In genomic region chr10:68800196-68800595, GRCh38 we compare ENCODE assay signal across 27 cellular contexts.
"Had no signal": no experiment of that assay in that cellular context is flagged by ENCODE, and none has a peak within 500 bp of the region (broad histone marks: within the 10 kb centered on the region; RNA-seq: fewer than 3 reads in every experiment).

No MANE protein-coding gene starts in this region.

- H3K36me3 ChIP-seq: brain microvascular endothelial cell had no signal

- H3K9ac ChIP-seq: SK-N-SH had no signal

- H3K27me3 ChIP-seq: brain microvascular endothelial cell, cardiac muscle cell had no signal

- H3K36me3 Mint-ChIP-seq: activated naive CD4-positive, alpha-beta T cell treated with anti-CD3 and anti-CD28 coated beads, Interleukin-2, amount 50 U/mL, for 72 hours had no signal

- DNase-seq: activated B cell treated with CpG ODN at 0.5 μM for 24 hours; activated CD4-positive, alpha-beta T cell treated with anti-CD3 and anti-CD28 coated beads for 1 hour; activated CD4-positive, alpha-beta T cell treated with anti-CD3 and anti-CD28 coated beads, Interleukin-2, amount 10 ng/mL, durations not matched to agents 24 days and 14 days; activated CD4-positive, alpha-beta T cell treated with anti-CD3 and anti-CD28 coated beads, Interleukin-2, amount 50 U/mL, for 48 hours; activated CD8-positive, alpha-beta memory T cell treated with anti-CD3 and anti-CD28 coated beads, Interleukin-2, amount 10 ng/mL, durations not matched to agents 7 days and 5 days; activated effector memory CD4-positive, alpha-beta T cell treated with Interleukin-2 at 50 U/mL for 16 hours; activated naive CD4-positive, alpha-beta T cell treated with Interleukin-2 at 50 U/mL for 16 hours; activated T-cell treated with anti-CD3 and anti-CD28 coated beads, Interleukin-2, amount 50 U/mL, for 24 hours; brain microvascular endothelial cell; MM.1S; NCI-H1105; NCI-H1436; NCI-H1694 treated with DMSO at 0.1 percent for 48 hours; NCI-H2029 treated with DMSO at 0.1 percent for 48 hours; NCI-H345; NCI-H510A; NCI-H526 treated with DMSO at 0.1 percent for 48 hours; NK-92 treated with Interleukin-12 subunit alpha and Interleukin-12 subunit beta, amount 100 ng/mL, for 24 hours; OCI-M1; RPMI8226; SK-N-SH; SW 1271 had no signal

- H3K27me3 Mint-ChIP-seq: activated B cell treated with CpG ODN at 0.5 μM for 24 hours; activated CD4-positive, alpha-beta T cell treated with anti-CD3 and anti-CD28 coated beads, Interleukin-2, amount 10 ng/mL, durations not matched to agents 24 days and 14 days; activated CD8-positive, alpha-beta memory T cell treated with anti-CD3 and anti-CD28 coated beads, Interleukin-2, amount 10 ng/mL, durations not matched to agents 7 days and 5 days; activated T-cell treated with anti-CD3 and anti-CD28 coated beads, Interleukin-2, amount 50 U/mL, for 24 hours had no signal

- H3K4me1 Mint-ChIP-seq: activated CD4-positive, alpha-beta T cell treated with anti-CD3 and anti-CD28 coated beads, Interleukin-2, amount 10 ng/mL, durations not matched to agents 24 days and 14 days; activated CD8-positive, alpha-beta memory T cell treated with anti-CD3 and anti-CD28 coated beads, Interleukin-2, amount 10 ng/mL, durations not matched to agents 7 days and 5 days had no signal

- H3K27ac Mint-ChIP-seq: activated B cell treated with CpG ODN at 0.5 μM for 24 hours; activated CD4-positive, alpha-beta T cell treated with anti-CD3 and anti-CD28 coated beads, Interleukin-2, amount 10 ng/mL, durations not matched to agents 24 days and 14 days; activated CD8-positive, alpha-beta memory T cell treated with anti-CD3 and anti-CD28 coated beads, Interleukin-2, amount 10 ng/mL, durations not matched to agents 7 days and 5 days; activated naive CD4-positive, alpha-beta T cell treated with anti-CD3 and anti-CD28 coated beads, Interleukin-2, amount 50 U/mL, for 72 hours; activated T-cell treated with anti-CD3 and anti-CD28 coated beads, Interleukin-2, amount 50 U/mL, for 24 hours; activated T-helper 1 cell treated with anti-CD3 and anti-CD28 coated beads, Interleukin-12 subunit alpha, Interleukin-12 subunit beta, Interleukin-2, Interleukin-4 antibody, amounts not matched to agents 30 ng/mL and 10 ng/mL and 1 ng/mL, durations not matched to agents 14 hours and 24 hours and 36 hours had no signal

- ATAC-seq: activated CD8-positive, alpha-beta memory T cell treated with anti-CD3 and anti-CD28 coated beads, Interleukin-2, amount 10 ng/mL, durations not matched to agents 7 days and 5 days; activated naive CD4-positive, alpha-beta T cell treated with anti-CD3 and anti-CD28 coated beads, Interleukin-2, amount 50 U/mL, for 72 hours; Panc1; Right ventricle myocardium inferior had no signal

- H3K9me3 ChIP-seq: SK-N-SH had no signal

- H3K4me3 ChIP-seq: cardiac muscle cell had no signal

- H3K9me3 Mint-ChIP-seq: activated B cell treated with CpG ODN at 0.5 μM for 24 hours; activated CD4-positive, alpha-beta T cell treated with anti-CD3 and anti-CD28 coated beads, Interleukin-2, amount 10 ng/mL, durations not matched to agents 24 days and 14 days; activated naive CD4-positive, alpha-beta T cell treated with anti-CD3 and anti-CD28 coated beads, Interleukin-2, amount 50 U/mL, for 72 hours; activated T-cell treated with anti-CD3 and anti-CD28 coated beads, Interleukin-2, amount 50 U/mL, for 24 hours; activated T-helper 1 cell treated with anti-CD3 and anti-CD28 coated beads, Interleukin-12 subunit alpha, Interleukin-12 subunit beta, Interleukin-2, Interleukin-4 antibody, amounts not matched to agents 30 ng/mL and 10 ng/mL and 1 ng/mL, durations not matched to agents 14 hours and 24 hours and 36 hours had no signal

- H3K4me3 Mint-ChIP-seq: activated B cell treated with CpG ODN at 0.5 μM for 24 hours; activated CD4-positive, alpha-beta T cell treated with anti-CD3 and anti-CD28 coated beads, Interleukin-2, amount 10 ng/mL, durations not matched to agents 24 days and 14 days; activated CD8-positive, alpha-beta memory T cell treated with anti-CD3 and anti-CD28 coated beads, Interleukin-2, amount 10 ng/mL, durations not matched to agents 7 days and 5 days; activated T-cell treated with anti-CD3 and anti-CD28 coated beads, Interleukin-2, amount 50 U/mL, for 24 hours; activated T-helper 1 cell treated with anti-CD3 and anti-CD28 coated beads, Interleukin-12 subunit alpha, Interleukin-12 subunit beta, Interleukin-2, Interleukin-4 antibody, amounts not matched to agents 30 ng/mL and 10 ng/mL and 1 ng/mL, durations not matched to agents 14 hours and 24 hours and 36 hours had no signal

- H3K4me2 ChIP-seq: SK-N-SH had no signal

- H3K27ac ChIP-seq: brain microvascular endothelial cell, cardiac muscle cell had no signal
